In the genomic region with DNA sequence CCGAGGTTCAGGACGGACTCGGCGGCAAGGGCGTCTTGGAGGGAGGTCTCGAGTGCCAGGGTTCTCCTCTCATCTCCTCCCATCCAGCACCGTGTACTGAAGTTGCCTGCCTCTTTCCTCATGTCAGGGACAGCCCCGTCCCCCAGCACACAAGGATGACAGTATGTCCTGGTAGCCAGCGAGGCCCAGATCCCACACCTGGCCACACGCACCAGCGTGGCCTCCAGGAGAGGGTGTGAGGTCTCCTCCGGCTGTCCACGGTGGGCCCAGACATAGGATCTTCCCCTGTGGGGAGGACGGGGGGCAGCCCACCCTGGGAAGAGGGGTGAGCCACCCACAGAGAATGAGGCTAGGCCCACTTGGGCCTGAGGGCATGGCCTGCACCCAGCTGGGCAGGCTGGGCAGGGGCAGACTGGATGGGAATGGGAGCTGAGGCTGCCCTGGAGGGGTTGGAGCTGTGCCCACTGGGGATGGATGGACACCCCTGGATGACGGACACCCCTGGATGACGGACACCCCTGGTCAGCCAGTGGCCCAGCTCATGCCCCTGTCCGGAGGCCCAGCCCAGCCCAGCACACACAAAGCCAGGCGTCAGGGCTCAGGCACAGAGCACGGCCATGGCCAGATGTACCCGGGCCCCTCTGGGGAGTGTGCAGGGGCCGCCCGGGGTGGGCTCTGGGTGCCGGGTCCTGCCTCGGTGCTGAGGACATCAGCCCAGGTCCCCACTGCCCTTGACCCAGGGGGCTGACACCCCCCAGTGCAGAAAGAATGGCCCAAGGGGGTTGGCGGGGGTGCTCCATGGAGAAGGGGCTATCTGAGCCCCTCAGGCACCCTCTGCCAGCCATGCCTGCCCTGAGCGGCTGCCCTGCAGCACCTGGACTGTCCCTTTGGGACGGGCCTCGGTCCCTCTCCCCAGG, we compare ENCODE assay signal across 19 cellular contexts. TPM values are rescaled to one million over a fixed set of nuclear protein-coding genes. Genes with fewer than 3 reads are reported as not detected.
"Had no signal": no experiment of that assay in that cellular context is flagged by ENCODE, and none has a peak within 500 bp of the region (broad histone marks: within the 10 kb centered on the region; RNA-seq: fewer than 3 reads in every experiment).

No MANE protein-coding gene starts in this region.

- H3K27ac Mint-ChIP-seq: activated naive CD4-positive, alpha-beta T cell treated with anti-CD3 and anti-CD28 coated beads, Interleukin-2, amount 50 U/mL, for 72 hours; activated T-helper 17 cell treated with anti-CD3 and anti-CD28 coated beads, Interleukin-2, amount 50 U/mL, for 72 hours; endodermal cell; naive B cell had no signal

- H3K27ac ChIP-seq: prostate gland, SJCRH30, stomach had no signal

- H3K9me3 Mint-ChIP-seq: activated naive CD4-positive, alpha-beta T cell treated with anti-CD3 and anti-CD28 coated beads, Interleukin-2, amount 50 U/mL, for 72 hours; activated T-helper 17 cell treated with anti-CD3 and anti-CD28 coated beads, Interleukin-2, amount 50 U/mL, for 72 hours; endodermal cell had no signal

- ATAC-seq: activated naive CD4-positive, alpha-beta T cell treated with anti-CD3 and anti-CD28 coated beads, Interleukin-2, amount 50 U/mL, for 72 hours; activated T-helper 17 cell treated with anti-CD3 and anti-CD28 coated beads, Interleukin-2, amount 50 U/mL, for 72 hours had no signal

- H3K36me3 Mint-ChIP-seq: naive B cell had no signal

- H3K36me3 ChIP-seq: prostate gland, SJCRH30, stomach had no signal

- H3K4me3 ChIP-seq: lung, prostate gland, SJCRH30, stomach had no signal

- H3K4me3 Mint-ChIP-seq: activated T-helper 17 cell treated with anti-CD3 and anti-CD28 coated beads, Interleukin-2, amount 50 U/mL, for 72 hours; endodermal cell; naive B cell had no signal

- H3K4me1 Mint-ChIP-seq: activated T-helper 17 cell treated with anti-CD3 and anti-CD28 coated beads, Interleukin-2, amount 50 U/mL, for 72 hours had no signal

- DNase-seq: activated CD4-positive, alpha-beta T cell treated with anti-CD3 and anti-CD28 coated beads for 48 hours; activated CD8-positive, alpha-beta memory T cell treated with anti-CD3 and anti-CD28 coated beads for 24 hours; activated T-cell treated with anti-CD3 and anti-CD28 coated beads for 4 hours; anterior cingulate cortex; dermis blood vessel endothelial cell; endodermal cell; erythroblast; hippocampal formation; kidney glomerular epithelial cell; naive B cell; SJCRH30; stimulated activated CD4-positive, alpha-beta T cell treated with anti-CD3 and anti-CD28 coated beads, Interleukin-2, amount 100 ng/mL, for 48 hours; stimulated activated CD8-positive, alpha-beta memory T cell treated with anti-CD3 and anti-CD28 coated beads, Interleukin-4, amount 100 ng/mL, for 48 hours; stomach; T-helper 9 cell had no signal

- H3K4me1 ChIP-seq: prostate gland, SJCRH30, stomach had no signal

- H3K9me3 ChIP-seq: prostate gland, SJCRH30 had no signal

- H3K27me3 ChIP-seq: SJCRH30 had no signal

RNA-seq across cellular contexts. Expression of gene CFAP46, which starts 30.9 kb away (rescaled TPM):
- total RNA-seq: activated T-helper 17 cell treated with anti-CD3 and anti-CD28 coated beads, Interleukin-2, amount 50 U/mL, for 72 hours had no signal
